ENCODE assay signal across 1 cellular context in the genomic region with DNA sequence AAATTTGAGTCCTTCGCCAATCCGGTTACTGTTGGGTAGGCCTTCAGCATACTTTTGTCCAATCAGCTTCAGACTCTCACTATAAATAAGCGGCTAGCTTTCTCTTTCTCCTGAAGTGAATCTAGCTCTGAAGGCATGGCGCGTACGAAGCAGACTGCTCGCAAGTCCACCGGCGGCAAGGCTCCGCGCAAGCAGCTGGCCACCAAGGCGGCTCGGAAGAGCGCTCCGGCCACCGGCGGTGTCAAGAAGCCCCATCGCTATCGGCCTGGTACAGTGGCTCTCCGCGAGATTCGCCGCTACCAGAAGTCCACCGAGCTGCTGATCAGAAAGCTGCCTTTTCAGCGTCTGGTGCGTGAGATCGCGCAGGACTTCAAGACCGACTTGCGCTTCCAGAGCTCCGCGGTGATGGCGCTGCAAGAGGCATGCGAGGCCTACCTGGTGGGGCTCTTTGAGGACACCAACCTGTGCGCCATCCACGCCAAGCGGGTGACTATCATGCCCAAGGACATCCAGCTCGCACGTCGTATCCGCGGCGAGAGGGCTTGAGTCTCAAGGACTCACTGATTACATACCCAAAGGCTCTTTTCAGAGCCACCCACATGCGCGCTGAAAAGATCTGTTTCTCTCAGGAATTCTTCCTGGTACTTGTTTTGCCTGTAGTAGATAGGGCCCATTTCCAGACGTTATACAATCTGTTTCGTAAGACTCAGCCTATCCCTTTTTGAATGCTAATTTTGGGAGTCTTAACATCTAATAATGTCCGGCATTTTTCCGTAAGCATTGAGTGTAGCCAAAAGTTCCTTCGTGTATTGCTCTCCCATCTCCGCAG.
TF ChIP-seq lines count a peak whose summit lies in the region.

No MANE protein-coding gene starts in this region.

TF ChIP-seq in IMR-90, 13 proteins besides CTCF, POLR2A, EP300 and RAD21:
- TF ChIP-seq RFX5 (IDR thresholded peaks at IDR 0.05; ENCODE audit: low read depth, low read length) (peak; percentile 8; the same call in 1 of the 2 replicates), ELK1 (IDR thresholded peaks at IDR 0.05; ENCODE audit: borderline replicate concordance, low read depth, low read length) (no peak), CEBPB (IDR thresholded peaks at IDR 0.05; ENCODE audit: low read depth, low read length) (peak; percentile 23; the same call in 1 of the 2 replicates), CHD1 (IDR thresholded peaks at IDR 0.05; ENCODE audit: low read depth, low read length) (no peak)
